In genomic region chr17:76869209-76869877, GRCh38 we compare ENCODE assay signal across 10 cellular contexts. TPM values are rescaled to one million over a fixed set of nuclear protein-coding genes. Genes with fewer than 3 reads are reported as not detected.
A peak's percentile ranks its signal among the peaks of the same experiment; 100 is the strongest.
DNase-seq lines count a peak whose midpoint lies in the region; ATAC-seq, FAIRE-seq and TF ChIP-seq lines count a peak whose summit lies in the region.
"Had no signal": no experiment of that assay in that cellular context is flagged by ENCODE, and none has a peak within 500 bp of the region (broad histone marks: within the 10 kb centered on the region; RNA-seq: fewer than 3 reads in every experiment).

No MANE protein-coding gene starts in this region.

- peaks cover 62 to 83% (median 76%) of the 10 kb centered on the region in 10 experiments for H3K4me1 ChIP-seq in BLaER1 treated with 17β-estradiol and CSF1 and Interleukin-3, amounts not matched to agents 10 nM and 100 nM
- peaks cover 9% of the 10 kb centered on the region for H3K4me1 ChIP-seq in mucosa of descending colon (ENCODE audit: low read depth)

- peak overlapping the region in 8 of 11 experiments; percentile 83 to 94 (median 91); a peak in 16 of 22 replicates for H3K27ac ChIP-seq in BLaER1 treated with 17β-estradiol and CSF1 and Interleukin-3, amounts not matched to agents 10 nM and 100 nM
- H3K27ac ChIP-seq: epithelial cell of prostate, HL-60 had no signal

- peak overlapping the region; percentile 17 to 96 (median 90); a peak in 20 of 22 replicates for H3K9ac ChIP-seq in BLaER1 treated with 17β-estradiol and CSF1 and Interleukin-3, amounts not matched to agents 10 nM and 100 nM

- TF ChIP-seq CTCF in astrocyte of the cerebellum (IDR thresholded peaks at IDR 0.05; ENCODE audit: low read depth, low read length, missing control alignments) (no peak), mucosa of descending colon (IDR thresholded peaks at IDR 0.05) (no peak)

- H3K4me1 Mint-ChIP-seq in naive B cell = peaks cover 4 to 12% (median 5%) of the 10 kb centered on the region in 3 donors

- H3K4me3 Mint-ChIP-seq in naive B cell = peak overlapping the region in 7 of 8 donors; percentile 35 to 83 (median 66)

- DNase-seq in HTR-8/SVneo (ENCODE audit: insufficient read length, low spot score) = no peak
- no peak for DNase-seq in astrocyte of the cerebellum (ENCODE audit: low read depth)
- DNase-seq in naive B cell = no peak
- DNase-seq in mucosa of descending colon = no peak
- no peak for DNase-seq in inferior parietal cortex (ENCODE audit: extremely low spot score)
- no peak for DNase-seq in COLO668 (lab: John Stamatoyannopoulos, UW; ENCODE audit: unreplicated experiment)
- DNase-seq in germinal center (ENCODE audit: low spot score) = no peak

- peaks cover 4 to 12% (median 9%) of the 10 kb centered on the region in 11 experiments for H3K9me3 ChIP-seq in BLaER1 treated with 17β-estradiol and CSF1 and Interleukin-3, amounts not matched to agents 10 nM and 100 nM (replicated peaks in 1 of 11)
- H3K9me3 ChIP-seq in mucosa of descending colon = no peaks in the 10 kb centered on the region

- peaks cover 0 to 19% (median 17%) of the 10 kb centered on the region in 11 experiments; a peak in 18 of 22 replicates for H3K36me3 ChIP-seq in BLaER1 treated with 17β-estradiol and CSF1 and Interleukin-3, amounts not matched to agents 10 nM and 100 nM
- H3K36me3 ChIP-seq in mucosa of descending colon (ENCODE audit: low read depth) = no peaks in the 10 kb centered on the region

- no peak for ATAC-seq in naive B cell (ENCODE audit: low read depth in 2 of 2)
- ATAC-seq in mucosa of descending colon = no peak

- peak overlapping the region; percentile 65 to 91 (median 80) for H3K4me3 ChIP-seq in BLaER1 treated with 17β-estradiol and CSF1 and Interleukin-3, amounts not matched to agents 10 nM and 100 nM
- H3K4me3 ChIP-seq in astrocyte of the cerebellum (ENCODE audit: low read depth, low read length) (peak overlapping the region; percentile 31), mucosa of descending colon (no peak overlapping the region)

- peaks cover 0 to 23% (median 0%) of the 10 kb centered on the region in 11 experiments; a peak in 7 of 22 replicates for H3K27me3 ChIP-seq in BLaER1 treated with 17β-estradiol and CSF1 and Interleukin-3, amounts not matched to agents 10 nM and 100 nM

- H3K36me3 Mint-ChIP-seq in naive B cell = no peaks in the 10 kb centered on the region

- FAIRE-seq in HTR-8/SVneo (lab: Jason Lieb, UNC) = peak; percentile 33

- intact Hi-C loops in mucosa of descending colon (cut with DNase I, micrococcal nuclease) = loop anchor here in 1 of 2 donors (5.0 kb wide), 1 partner anchor 188 kb away; no protein-coding TSS in a partner anchor

- peak overlapping the region in 1 of 6 donors; percentile 56 for H3K27ac Mint-ChIP-seq in naive B cell

- peak overlapping the region; percentile 96 to 99 (median 99) for H3K4me2 ChIP-seq in BLaER1 treated with 17β-estradiol and CSF1 and Interleukin-3, amounts not matched to agents 10 nM and 100 nM

- H3K27me3 Mint-ChIP-seq in naive B cell = peaks cover 17 to 62% (median 43%) of the 10 kb centered on the region in 3 donors

- H4K20me1 ChIP-seq in BLaER1 treated with 17β-estradiol and CSF1 and Interleukin-3, amounts not matched to agents 10 nM and 100 nM = peaks cover 0 to 48% (median 46%) of the 10 kb centered on the region in 11 experiments; a peak in 18 of 22 replicates

- peaks cover 0 to 3% (median 1%) of the 10 kb centered on the region in 7 donors for H3K9me3 Mint-ChIP-seq in naive B cell

- in situ Hi-C loops in astrocyte of the cerebellum (cut with HindIII; ENCODE audit: low sequenced_read_pairs) = no loop called here

RNA-seq across cellular contexts. Expression of gene MGAT5B, which starts 1.1 kb away (rescaled TPM):
- polyA plus RNA-seq in naive B cell (ENCODE audit: low read depth in 6 of 6) = not detected
- under 1 TPM; 0.17 to 0.65 (median 0.44) TPM for total RNA-seq in mucosa of descending colon
